ENCODE assay signal across 31 cellular contexts in genomic region chr1:208156310-208156709, GRCh38.
DNase-seq lines count a peak whose midpoint lies in the region; ATAC-seq, FAIRE-seq and TF ChIP-seq lines count a peak whose summit lies in the region.
"Had no signal": no experiment of that assay in that cellular context is flagged by ENCODE, and none has a peak within 500 bp of the region (broad histone marks: within the 10 kb centered on the region; RNA-seq: fewer than 3 reads in every experiment).

No MANE protein-coding gene starts in this region.

- ATAC-seq in HepG2 (no peak), right lobe of liver (no peak), K562 (no peak)
- ATAC-seq: A549; CD8-positive, alpha-beta T cell had no signal

- no peak for TF ChIP-seq EP300 in HepG2 (IDR thresholded peaks at IDR 0.05; ENCODE audit: low read depth in 2 of 2, low read length in 2 of 2)
- TF ChIP-seq EP300 in HepG2 (CRISPR knock-in tag; IDR thresholded peaks at IDR 0.05; ENCODE audit: borderline replicate concordance): no peak
- TF ChIP-seq EP300 in K562 (IDR thresholded peaks at IDR 0.05; ENCODE audit: low read length): no peak

- no TSS peak for BruUV-seq in HepG2 (replicated peaks; lab: Mats Ljungman, UMichigan)
- BruUV-seq in K562 (replicated peaks; lab: Mats Ljungman, UMichigan): no TSS peak

- TF ChIP-seq POLR2A in HepG2 (IDR thresholded peaks at IDR 0.05; ENCODE audit: insufficient read depth in 1 of 2, low read depth in 2 of 2, low read length in 2 of 2): no peak
- no peak for TF ChIP-seq POLR2A in right lobe of liver (IDR thresholded peaks at IDR 0.05)
- TF ChIP-seq POLR2A in K562 (conservative IDR thresholded peaks at IDR 0.05): no peak

- no peak for FAIRE-seq in HepG2 (lab: Jason Lieb, UNC)
- no peak for FAIRE-seq in K562 (lab: Jason Lieb, UNC)
- FAIRE-seq: A204.1, A549, D721Med had no signal

- H3K4me3 ChIP-seq in HepG2 (replicated peaks in 1 of 3; ENCODE audit: insufficient read depth in 1 of 3, low read depth in 2 of 3, low read length in 3 of 3): no peak overlapping the region
- no peak overlapping the region for H3K4me3 ChIP-seq in right lobe of liver
- H3K4me3 ChIP-seq in K562: no peak overlapping the region
- H3K4me3 ChIP-seq: A549; BLaER1; BLaER1 treated with 17β-estradiol and CSF1 and Interleukin-3, amounts not matched to agents 10 nM and 100 nM had no signal

- no peak for TF ChIP-seq CTCF in HepG2 (CRISPR knock-in tag; IDR thresholded peaks at IDR 0.05)
- TF ChIP-seq CTCF in right lobe of liver (IDR thresholded peaks at IDR 0.05): no peak
- TF ChIP-seq CTCF in K562 (IDR thresholded peaks at IDR 0.05 in 2 of 3, conservative IDR thresholded peaks at IDR 0.05 in 1 of 3; ENCODE audit: insufficient read depth in 2 of 3, low read depth in 1 of 3, low read length in 3 of 3): no peak

- H3K9ac ChIP-seq in HepG2 (ENCODE audit: insufficient read depth, low read depth, low read length) (no peak overlapping the region), K562 (ENCODE audit: insufficient read depth in 1 of 2, low read depth in 2 of 2, low read length in 2 of 2) (no peak overlapping the region)
- H3K9ac ChIP-seq: BLaER1; BLaER1 treated with 17β-estradiol and CSF1 and Interleukin-3, amounts not matched to agents 10 nM and 100 nM had no signal

- CTCF ChIA-PET in HepG2 (lab: Yijun Ruan, JAX; ENCODE audit: low intra/inter-chr PET ratio, low total read pairs) (no interaction called here), K562 (lab: Yijun Ruan, JAX; ENCODE audit: low intra/inter-chr PET ratio) (no interaction called here)

- H4K20me1 ChIP-seq in HepG2 (ENCODE audit: insufficient read depth, low read length) (no peaks in the 10 kb centered on the region), K562 (replicated peaks; ENCODE audit: control insufficient read depth, insufficient read depth, low read length) (0 out of 2 replicates have a peak, but pooled peaks cover 6% of the 10 kb centered on the region)
- H4K20me1 ChIP-seq: BLaER1; BLaER1 treated with 17β-estradiol and CSF1 and Interleukin-3, amounts not matched to agents 10 nM and 100 nM had no signal

- in situ Hi-C loops in HepG2 (cut with HindIII; ENCODE audit: extremely low pct_ligation_motif_present, low pct_unique_long_range_greater_than_20kb) (no loop called here), K562 (cut with MboI) (no loop called here)

- 78% methylated on average over 3 of the region's 3 CpGs for WGBS in HepG2 (ENCODE audit: low lambda C conversion rate)
- 81% methylated on average over 3 of the region's 3 CpGs for WGBS in right lobe of liver (ENCODE audit: insufficient coverage, low coverage, low lambda C conversion rate, missing lambda C conversion rate)
- 9% methylated on average over 3 of the region's 3 CpGs for WGBS in K562 (ENCODE audit: insufficient coverage, low coverage, missing lambda C conversion rate)

- TF ChIP-seq RAD21 in HepG2 (CRISPR knock-in tag; IDR thresholded peaks at IDR 0.05): no peak
- TF ChIP-seq RAD21 in K562 (CRISPR knock-in tag; conservative IDR thresholded peaks at IDR 0.05 in 1 of 2, IDR thresholded peaks at IDR 0.05 in 1 of 2): no peak

- H3K9me3 ChIP-seq in HepG2 (ENCODE audit: low read length) (no peaks in the 10 kb centered on the region), right lobe of liver (no peaks in the 10 kb centered on the region), K562 (replicated peaks; ENCODE audit: control insufficient read depth, insufficient read depth, low read depth, low read length) (no peaks in the 10 kb centered on the region)
- H3K9me3 ChIP-seq: A549; BE2C; BLaER1; BLaER1 treated with 17β-estradiol and CSF1 and Interleukin-3, amounts not matched to agents 10 nM and 100 nM; Caco-2 had no signal

- no peaks in the 10 kb centered on the region for H3K9me1 ChIP-seq in K562 (ENCODE audit: control insufficient read depth, insufficient read depth, low read length)

- H3K4me1 ChIP-seq in HepG2 (ENCODE audit: insufficient read depth, low read length) (peaks cover 47% of the 10 kb centered on the region), right lobe of liver (peaks cover 0 to 15% (median 7%) of the 10 kb centered on the region in 4 donors), K562 (replicated peaks in 1 of 2; ENCODE audit: control insufficient read depth in 2 of 2, insufficient read depth in 2 of 2, low read length in 2 of 2) (peaks cover 0 to 5% of the 10 kb centered on the region in 2 experiments; a peak in 3 of 5 replicates)
- H3K4me1 ChIP-seq: A549 had no signal

- POLR2A ChIA-PET in HepG2 (lab: Yijun Ruan, JAX): no interaction called here
- POLR2A ChIA-PET in K562 (lab: Yijun Ruan, JAX): interaction anchor here (1.1 kb wide), 2 partner anchors 9 to 10 kb away, joined by 4 to 7 read pairs; no protein-coding TSS in a partner anchor

- no peaks in the 10 kb centered on the region for H3K36me3 ChIP-seq in HepG2 (replicated peaks in 1 of 2; ENCODE audit: control insufficient read depth in 1 of 2, insufficient read depth in 2 of 2, low read length in 2 of 2)
- H3K36me3 ChIP-seq in right lobe of liver: no peaks in the 10 kb centered on the region
- H3K36me3 ChIP-seq in K562 (ENCODE audit: control insufficient read depth, insufficient read depth, low read length): no peaks in the 10 kb centered on the region
- H3K36me3 ChIP-seq: BE2C; BLaER1; BLaER1 treated with 17β-estradiol and CSF1 and Interleukin-3, amounts not matched to agents 10 nM and 100 nM had no signal

- no peak overlapping the region for H3K4me2 ChIP-seq in HepG2 (ENCODE audit: low read depth, low read length)
- no peak overlapping the region for H3K4me2 ChIP-seq in K562 (ENCODE audit: insufficient read depth, low read length)
- H3K4me2 ChIP-seq: A549; BLaER1; BLaER1 treated with 17β-estradiol and CSF1 and Interleukin-3, amounts not matched to agents 10 nM and 100 nM had no signal

- no peaks in the 10 kb centered on the region for H3K79me2 ChIP-seq in HepG2 (ENCODE audit: insufficient read depth, low read length)
- H3K79me2 ChIP-seq in K562 (ENCODE audit: control insufficient read depth, insufficient read depth, low read length): no peaks in the 10 kb centered on the region

- H3K27me3 ChIP-seq in HepG2 (ENCODE audit: control insufficient read depth in 1 of 2, insufficient read depth in 2 of 2, low read length in 2 of 2): no peaks in the 10 kb centered on the region
- no peaks in the 10 kb centered on the region for H3K27me3 ChIP-seq in right lobe of liver
- peaks cover 17 to 39% of the 10 kb centered on the region in 2 experiments; a peak in 4 of 5 replicates for H3K27me3 ChIP-seq in K562 (ENCODE audit: control insufficient read depth in 2 of 2, insufficient read depth in 2 of 2, low read length in 2 of 2)
- H3K27me3 ChIP-seq: BE2C; BLaER1; BLaER1 treated with 17β-estradiol and CSF1 and Interleukin-3, amounts not matched to agents 10 nM and 100 nM had no signal

- no peak overlapping the region for H3K27ac ChIP-seq in HepG2 (ENCODE audit: extremely low read length, insufficient read depth, low read length)
- no peak overlapping the region for H3K27ac ChIP-seq in right lobe of liver
- no peak overlapping the region for H3K27ac ChIP-seq in K562 (ENCODE audit: extremely low read depth, low read depth, low read length)
- H3K27ac ChIP-seq: 22Rv1; A549; BLaER1; BLaER1 treated with 17β-estradiol and CSF1 and Interleukin-3, amounts not matched to agents 10 nM and 100 nM; C4-2B had no signal

- intact Hi-C loops in HepG2 (cut with micrococcal nuclease; ENCODE audit: unreplicated experiment): no loop called here
- intact Hi-C loops in right lobe of liver (cut with DNase I): no loop called here
- intact Hi-C loops in K562 (cut with micrococcal nuclease): no loop called here

- no peak overlapping the region for H2AFZ ChIP-seq in HepG2 (ENCODE audit: low read length)
- H2AFZ ChIP-seq in K562 (ENCODE audit: low read depth, low read length): no peak overlapping the region

- DNase-seq in HepG2 (ENCODE audit: low spot score): no peak
- no peak for DNase-seq in right lobe of liver
- DNase-seq in K562 (ENCODE audit: extremely low read depth in 1 of 4, low spot score in 3 of 4): no peak
- DNase-seq in hippocampal formation (lab: John Stamatoyannopoulos, UW): no peak
- DNase-seq: 8988T; ACHN; AML-193; BE2C; C1 segment of cervical spinal cord; Caco-2; Calu3; CD4-positive, alpha-beta memory T cell; CD4-positive, alpha-beta T cell; CD4-positive, CD25-positive, alpha-beta regulatory T cell; CD8-positive, alpha-beta memory T cell; CD8-positive, alpha-beta T cell; COR-L47; DMS 273 treated with DMSO at 0.1 percent for 48 hours; DMS153; DMS53; DMS79; DMS79 treated with DMSO at 0.1 percent for 48 hours; DND-41; EL had no signal

TF ChIP-seq in HepG2, 621 proteins besides CTCF, POLR2A, EP300 and RAD21:
- TF ChIP-seq DMAP1 (CRISPR knock-in tag; IDR thresholded peaks at IDR 0.05): no peak
- no peak for TF ChIP-seq CENPT (CRISPR knock-in tag; IDR thresholded peaks at IDR 0.05; ENCODE audit: low read depth)
- TF ChIP-seq ZNF580 (CRISPR knock-in tag; IDR thresholded peaks at IDR 0.05; ENCODE audit: borderline replicate concordance, low read depth): no peak
- TF ChIP-seq ZNF749 (CRISPR knock-in tag; IDR thresholded peaks at IDR 0.05; ENCODE audit: borderline replicate concordance): no peak
- no peak for TF ChIP-seq HDAC1 (CRISPR knock-in tag; IDR thresholded peaks at IDR 0.05)
- TF ChIP-seq ZMYM4 (CRISPR knock-in tag; IDR thresholded peaks at IDR 0.05): no peak
- TF ChIP-seq ZNF629 (CRISPR knock-in tag; conservative IDR thresholded peaks at IDR 0.05): peak; percentile 77

TF ChIP-seq in K562, 482 proteins besides CTCF, POLR2A, EP300 and RAD21:
- TF ChIP-seq KDM1A (IDR thresholded peaks at IDR 0.05): peak; percentile 22 to 54; a peak in 2 of 4 replicates
- peak; percentile 57 for TF ChIP-seq ZFP36 (IDR thresholded peaks at IDR 0.05; ENCODE audit: low read depth, low read length, partially characterized antibody)
- TF ChIP-seq CREBBP (IDR thresholded peaks at IDR 0.05; ENCODE audit: low read depth, low read length): no peak
- TF ChIP-seq RBM25 (IDR thresholded peaks at IDR 0.05; ENCODE audit: low read depth, low read length, severe bottlenecking): peak; percentile 93
- peak; percentile 73; the same call in 1 of the 2 replicates for TF ChIP-seq BCOR (IDR thresholded peaks at IDR 0.05)

Comparison
In these comparisons a context has a peak if more than half of its experiments do, and no peak if none do; other contexts are left out.
1. Of the 241 proteins assayed by ChIP-seq in both HepG2 and K562: peak only in HepG2: none; only in K562: KDM1A and ZFP36; in both: none; in neither: 239.